ENCODE assay signal across 12 cellular contexts in genomic region chr9:6894135-6894534, GRCh38.
DNase-seq lines count a peak whose midpoint lies in the region; ATAC-seq lines count a peak whose summit lies in the region.
"Had no signal": no experiment of that assay in that cellular context is flagged by ENCODE, and none has a peak within 500 bp of the region (broad histone marks: within the 10 kb centered on the region; RNA-seq: fewer than 3 reads in every experiment).

No MANE protein-coding gene starts in this region.

- intact Hi-C loops in sciatic nerve (cut with DNase I) = no loop called here

- H3K9me3 Mint-ChIP-seq in activated T-helper 17 cell treated with anti-CD3 and anti-CD28 coated beads, Interleukin-2, amount 50 U/mL, for 72 hours = no peaks in the 10 kb centered on the region

- ATAC-seq in GM18508 (IDR thresholded peaks at IDR 0.05; ENCODE audit: insufficient read depth, unreplicated experiment) (peak; percentile 96), GM19467 (IDR thresholded peaks at IDR 0.05; ENCODE audit: unreplicated experiment) (peak; percentile 93), HG03039 (IDR thresholded peaks at IDR 0.05; ENCODE audit: unreplicated experiment) (peak; percentile 95), sciatic nerve (no peak), esophagus mucosa (no peak)
- peak; percentile 83 for ATAC-seq in activated T-helper 17 cell treated with anti-CD3 and anti-CD28 coated beads, Interleukin-2, amount 50 U/mL, for 72 hours (replicated peaks)
- ATAC-seq: HCT116 had no signal

- DNase-seq in sciatic nerve (ENCODE audit: low spot score) (no peak), HK-2 (ENCODE audit: unreplicated experiment) (no peak), DMS79 (lab: John Stamatoyannopoulos, UW) (no peak)
- DNase-seq: NCI-H1694 treated with DMSO at 0.1 percent for 48 hours, SIG-M5, thyroid gland had no signal

- H3K4me1 Mint-ChIP-seq in activated T-helper 17 cell treated with anti-CD3 and anti-CD28 coated beads, Interleukin-2, amount 50 U/mL, for 72 hours = peaks cover 36% of the 10 kb centered on the region

- peaks cover 67% of the 10 kb centered on the region for H3K36me3 Mint-ChIP-seq in activated T-helper 17 cell treated with anti-CD3 and anti-CD28 coated beads, Interleukin-2, amount 50 U/mL, for 72 hours (ENCODE audit: low read depth)

- H3K27me3 Mint-ChIP-seq in activated T-helper 17 cell treated with anti-CD3 and anti-CD28 coated beads, Interleukin-2, amount 50 U/mL, for 72 hours = no peaks in the 10 kb centered on the region

- peak overlapping the region; percentile 49 for H3K4me3 Mint-ChIP-seq in activated T-helper 17 cell treated with anti-CD3 and anti-CD28 coated beads, Interleukin-2, amount 50 U/mL, for 72 hours

- H3K27ac Mint-ChIP-seq in activated T-helper 17 cell treated with anti-CD3 and anti-CD28 coated beads, Interleukin-2, amount 50 U/mL, for 72 hours = no peak overlapping the region

Comparison
In these comparisons a context has a peak if more than half of its experiments do, and no peak if none do; other contexts are left out.
1. ATAC-seq: peak in GM18508 (single experiment), GM19467 (single experiment), HG03039 (single experiment) and activated T-helper 17 cell treated with anti-CD3 and anti-CD28 coated beads, Interleukin-2, amount 50 U/mL, for 72 hours (single experiment); none in sciatic nerve (single experiment) and esophagus mucosa (single experiment).